10 cellular contexts compared by ENCODE assay signal in the genomic region with DNA sequence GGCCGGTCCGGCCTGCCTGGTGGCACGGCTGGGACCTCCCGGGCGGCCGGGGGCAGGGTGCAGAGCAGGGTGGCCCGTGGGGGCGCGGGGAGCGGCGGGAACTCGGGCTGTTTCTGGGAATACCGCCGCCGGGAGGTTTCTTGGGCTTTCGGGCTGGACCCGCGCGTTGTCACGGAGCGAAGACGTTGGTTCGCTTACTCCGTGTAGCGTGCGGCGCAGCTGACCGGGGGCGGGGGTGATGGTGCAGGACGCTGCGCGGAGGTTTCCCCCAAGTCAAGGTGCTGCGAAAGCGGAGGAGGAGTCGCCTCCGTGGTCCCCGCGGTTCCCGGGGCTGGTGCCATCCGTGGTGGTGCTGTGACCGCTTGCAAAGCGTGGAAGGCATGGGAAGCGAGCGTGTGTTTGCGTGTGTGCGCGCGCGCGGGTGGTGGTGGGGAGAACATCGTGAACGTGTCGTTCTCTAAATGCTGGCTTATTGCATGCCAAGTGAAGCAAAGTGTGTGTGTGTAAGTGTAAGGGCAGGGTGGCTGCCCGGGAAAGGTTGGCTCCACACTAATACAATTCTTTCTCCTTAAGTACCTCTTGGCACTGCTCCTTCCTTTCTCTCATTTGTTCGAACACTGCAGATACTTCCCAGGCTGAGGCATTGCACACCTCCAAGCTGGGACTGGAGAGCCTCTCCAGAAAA. TPM values are rescaled to one million over a fixed set of nuclear protein-coding genes. Genes with fewer than 3 reads are reported as not detected.
A peak's percentile ranks its signal among the peaks of the same experiment; 100 is the strongest.
DNase-seq lines count a peak whose midpoint lies in the region; ATAC-seq, FAIRE-seq and TF ChIP-seq lines count a peak whose summit lies in the region.
"Had no signal": no experiment of that assay in that cellular context is flagged by ENCODE, and none has a peak within 500 bp of the region (broad histone marks: within the 10 kb centered on the region; RNA-seq: fewer than 3 reads in every experiment).

No MANE protein-coding gene starts in this region.

- in situ Hi-C loops in ACHN (cut with HindIII; ENCODE audit: low pct_ligation_motif_present, low pct_unique_long_range_greater_than_20kb, low sequenced_read_pairs) = no loop called here

- peaks cover 36% of the 10 kb centered on the region for H3K27me3 Mint-ChIP-seq in WTC11 (ENCODE audit: low read depth)

- TF ChIP-seq CTCF in WTC11 (IDR thresholded peaks at IDR 0.05) (no peak), lower leg skin (IDR thresholded peaks at IDR 0.05) (no peak)

- peak; percentile 5 for ATAC-seq in WTC11
- ATAC-seq in left ventricle myocardium superior = peak; percentile 60
- ATAC-seq in HG03571 (IDR thresholded peaks at IDR 0.05; ENCODE audit: unreplicated experiment) = no peak
- ATAC-seq in GM21529 (IDR thresholded peaks at IDR 0.05; ENCODE audit: unreplicated experiment) = no peak

- no peak overlapping the region for H3K27ac Mint-ChIP-seq in WTC11

- H3K9me3 Mint-ChIP-seq in WTC11 = no peaks in the 10 kb centered on the region

- H3K4me3 ChIP-seq in lower leg skin (ENCODE audit: low read depth, poor library complexity, severe bottlenecking) = no peak overlapping the region

- WGBS in lower leg skin, 2 donors = 1 to 2% methylated on average over 37 to 45 of the region's 55 CpGs

- CTCF ChIA-PET in WTC11 (lab: Charles Lee) = interaction anchor here (1.4 to 1.9 kb wide), 6 partner anchors 11 to 344 kb away, joined by 6 to 16 read pairs (median 9); no protein-coding TSS in a partner anchor

- intact Hi-C loops in left ventricle myocardium superior (cut with micrococcal nuclease) = no loop called here
- intact Hi-C loops in lower leg skin (cut with DNase I; ENCODE audit: low total_unique reads) = no loop called here

- H3K4me3 Mint-ChIP-seq in WTC11 = peak overlapping the region; percentile 76

- DNase-seq in GM12891 (ENCODE audit: insufficient read length, low spot score) = peak; percentile 11
- DNase-seq in WTC11 (ENCODE audit: low spot score) = peak; percentile 53
- DNase-seq in left ventricle myocardium superior = peak; percentile 83
- peak; percentile 73 for DNase-seq in retina
- DNase-seq in lower leg skin (ENCODE audit: low spot score in 2 of 2) = no peak
- DNase-seq in ACHN = no peak
- DNase-seq: activated CD4-positive, CD25-positive, alpha-beta regulatory T cell; NCI-H1092 treated with DMSO at 0.1 percent for 48 hours had no signal

- FAIRE-seq in GM12891 (lab: Jason Lieb, UNC) = no peak

- peaks cover 19% of the 10 kb centered on the region for H3K4me1 Mint-ChIP-seq in WTC11

- no peaks in the 10 kb centered on the region for H3K36me3 Mint-ChIP-seq in WTC11

- TF ChIP-seq POLR2A in GM12891 (IDR thresholded peaks at IDR 0.05; ENCODE audit: low read depth, low read length) (no peak), lower leg skin (IDR thresholded peaks at IDR 0.05) (no peak)

- POLR2A ChIA-PET in WTC11 (lab: Charles Lee) = interaction anchor here (0.6 to 1.4 kb wide), 3 partner anchors 10 to 112 kb away, joined by 3 to 4 read pairs (median 3); no protein-coding TSS in a partner anchor

TF ChIP-seq in GM12891, 5 proteins besides CTCF, POLR2A, EP300 and RAD21:
- no peak for TF ChIP-seq POLR2AphosphoS5 (IDR thresholded peaks at IDR 0.05; ENCODE audit: low read depth, low read length)
- TF ChIP-seq SPI1 (IDR thresholded peaks at IDR 0.05; ENCODE audit: low read depth, low read length) = no peak
- no peak for TF ChIP-seq TAF1 (IDR thresholded peaks at IDR 0.05; ENCODE audit: low read depth, low read length)
- TF ChIP-seq PAX5 (IDR thresholded peaks at IDR 0.05; ENCODE audit: insufficient read depth, low read length, severe bottlenecking) = no peak
- no peak for TF ChIP-seq POU2F2 (IDR thresholded peaks at IDR 0.05; ENCODE audit: low read depth, low read length)

TF ChIP-seq in WTC11, 78 proteins besides CTCF, POLR2A, EP300 and RAD21 (continues in another document):
- no peak for TF ChIP-seq GTF2I (CRISPR knock-in tag; conservative IDR thresholded peaks at IDR 0.05)
- TF ChIP-seq, protein P1, sequence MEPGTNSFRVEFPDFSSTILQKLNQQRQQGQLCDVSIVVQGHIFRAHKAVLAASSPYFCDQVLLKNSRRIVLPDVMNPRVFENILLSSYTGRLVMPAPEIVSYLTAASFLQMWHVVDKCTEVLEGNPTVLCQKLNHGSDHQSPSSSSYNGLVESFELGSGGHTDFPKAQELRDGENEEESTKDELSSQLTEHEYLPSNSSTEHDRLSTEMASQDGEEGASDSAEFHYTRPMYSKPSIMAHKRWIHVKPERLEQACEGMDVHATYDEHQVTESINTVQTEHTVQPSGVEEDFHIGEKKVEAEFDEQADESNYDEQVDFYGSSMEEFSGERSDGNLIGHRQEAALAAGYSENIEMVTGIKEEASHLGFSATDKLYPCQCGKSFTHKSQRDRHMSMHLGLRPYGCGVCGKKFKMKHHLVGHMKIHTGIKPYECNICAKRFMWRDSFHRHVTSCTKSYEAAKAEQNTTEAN (CRISPR knock-in tag; IDR thresholded peaks at IDR 0.05) = no peak
- 0 out of 2 replicates have a peak, but pooled peaks have one; percentile 23 for TF ChIP-seq FOXP1 (CRISPR knock-in tag; IDR thresholded peaks at IDR 0.05; ENCODE audit: borderline replicate concordance)
- no peak for TF ChIP-seq RORB (CRISPR knock-in tag; IDR thresholded peaks at IDR 0.05)
- no peak for TF ChIP-seq NR1H2 (CRISPR knock-in tag; IDR thresholded peaks at IDR 0.05)
- TF ChIP-seq, protein P2, sequence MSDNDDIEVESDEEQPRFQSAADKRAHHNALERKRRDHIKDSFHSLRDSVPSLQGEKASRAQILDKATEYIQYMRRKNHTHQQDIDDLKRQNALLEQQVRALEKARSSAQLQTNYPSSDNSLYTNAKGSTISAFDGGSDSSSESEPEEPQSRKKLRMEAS (CRISPR knock-in tag; IDR thresholded peaks at IDR 0.05) = no peak
- TF ChIP-seq NFE2L1 (CRISPR knock-in tag; IDR thresholded peaks at IDR 0.05) = no peak
- no peak for TF ChIP-seq MXD4 (CRISPR knock-in tag; IDR thresholded peaks at IDR 0.05; ENCODE audit: borderline replicate concordance)
- TF ChIP-seq, protein P3, sequence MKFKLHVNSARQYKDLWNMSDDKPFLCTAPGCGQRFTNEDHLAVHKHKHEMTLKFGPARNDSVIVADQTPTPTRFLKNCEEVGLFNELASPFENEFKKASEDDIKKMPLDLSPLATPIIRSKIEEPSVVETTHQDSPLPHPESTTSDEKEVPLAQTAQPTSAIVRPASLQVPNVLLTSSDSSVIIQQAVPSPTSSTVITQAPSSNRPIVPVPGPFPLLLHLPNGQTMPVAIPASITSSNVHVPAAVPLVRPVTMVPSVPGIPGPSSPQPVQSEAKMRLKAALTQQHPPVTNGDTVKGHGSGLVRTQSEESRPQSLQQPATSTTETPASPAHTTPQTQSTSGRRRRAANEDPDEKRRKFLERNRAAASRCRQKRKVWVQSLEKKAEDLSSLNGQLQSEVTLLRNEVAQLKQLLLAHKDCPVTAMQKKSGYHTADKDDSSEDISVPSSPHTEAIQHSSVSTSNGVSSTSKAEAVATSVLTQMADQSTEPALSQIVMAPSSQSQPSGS (CRISPR knock-in tag; IDR thresholded peaks at IDR 0.05; ENCODE audit: borderline replicate concordance, low read depth) = no peak
- TF ChIP-seq NFYB (CRISPR knock-in tag; conservative IDR thresholded peaks at IDR 0.05; ENCODE audit: low read depth) = no peak
- no peak for TF ChIP-seq IRF2 (CRISPR knock-in tag; IDR thresholded peaks at IDR 0.05; ENCODE audit: borderline replicate concordance, low read depth)
- no peak for TF ChIP-seq FOXK1 (CRISPR knock-in tag; IDR thresholded peaks at IDR 0.05)
- TF ChIP-seq ZNF138 (CRISPR knock-in tag; conservative IDR thresholded peaks at IDR 0.05) = no peak
- TF ChIP-seq PRDM15 (CRISPR knock-in tag; IDR thresholded peaks at IDR 0.05) = no peak

RNA-seq across cellular contexts. Expression of gene RYR2, which starts 1.1 kb away (rescaled TPM):
- not detected for polyA plus RNA-seq in GM12891 (2012; ENCODE audit: low read depth, missing spikeins)
- total RNA-seq in WTC11 (2021) = 5.9 to 7.9 TPM (median 6.0 TPM) in 3 replicates
- total RNA-seq in left ventricle myocardium superior = 828 TPM
- under 1 TPM; 0.19 to 0.97 (median 0.66) TPM for total RNA-seq in lower leg skin

RNA-seq across cellular contexts. Expression of gene MT1HL1, which starts 38.8 kb away (rescaled TPM):
- polyA plus RNA-seq in GM12891 (2012; ENCODE audit: low read depth, missing spikeins) = not detected
- total RNA-seq in WTC11 (2021) = not detected in 3 replicates
- total RNA-seq in left ventricle myocardium superior = not detected
- total RNA-seq in lower leg skin = not detected

Comparison
In these comparisons a context has a peak if more than half of its experiments do, and no peak if none do; other contexts are left out.
1. DNase-seq: peak in GM12891 (single experiment), WTC11 (single experiment), left ventricle myocardium superior (single experiment) and retina (single experiment); none in lower leg skin (0 of 2) and ACHN (single experiment).
2. ATAC-seq: peak in WTC11 (single experiment) and left ventricle myocardium superior (single experiment); none in HG03571 (single experiment) and GM21529 (single experiment).
3. RNA of gene RYR2, which starts 1.1 kb away (total RNA-seq): 828 TPM in left ventricle myocardium superior (single experiment); 5.9 to 7.9 TPM in WTC11 and 0.19 to 0.97 TPM in lower leg skin; every median in the first group is over 10 times any median in the second.